In genomic region chr15:26936502-26936901, GRCh38 we compare ENCODE assay signal across 29 cellular contexts. TPM values are rescaled to one million over a fixed set of nuclear protein-coding genes. Genes with fewer than 3 reads are reported as not detected.
A peak's percentile ranks its signal among the peaks of the same experiment; 100 is the strongest.
DNase-seq lines count a peak whose midpoint lies in the region; TF ChIP-seq lines count a peak whose summit lies in the region.
"Had no signal": no experiment of that assay in that cellular context is flagged by ENCODE, and none has a peak within 500 bp of the region (broad histone marks: within the 10 kb centered on the region; RNA-seq: fewer than 3 reads in every experiment).

No MANE protein-coding gene starts in this region.

- no peak for TF ChIP-seq CTCF in chondrocyte (IDR thresholded peaks at IDR 0.05)
- TF ChIP-seq CTCF in neural crest cell (conservative IDR thresholded peaks at IDR 0.05) = no peak

- H3K4me3 Mint-ChIP-seq in chondrocyte (ENCODE audit: unreplicated experiment) (no peak overlapping the region), neural crest cell (no peak overlapping the region)
- H3K4me3 Mint-ChIP-seq: B cell; CD4-positive, alpha-beta memory T cell; CD4-positive, alpha-beta T cell; CD8-positive, alpha-beta memory T cell; CD8-positive, alpha-beta T cell had no signal

- peak; percentile 74 for DNase-seq in chondrocyte (ENCODE audit: low spot score)
- no peak for DNase-seq in neural crest cell (ENCODE audit: low read depth, low spot score)
- DNase-seq in H4 (ENCODE audit: low spot score) = no peak
- DNase-seq in NCI-H345 treated with DMSO at 0.1 percent for 48 hours (lab: John Stamatoyannopoulos, UW; ENCODE audit: unreplicated experiment) = no peak
- DNase-seq: 8988T; ACHN; AML-193; BE2C; C1 segment of cervical spinal cord; Caco-2; Calu3; CD4-positive, alpha-beta memory T cell; CD4-positive, alpha-beta T cell; CD4-positive, CD25-positive, alpha-beta regulatory T cell; CD8-positive, alpha-beta memory T cell; CD8-positive, alpha-beta T cell; COR-L47; DMS 273 treated with DMSO at 0.1 percent for 48 hours; DMS153; DMS53; DMS79; DMS79 treated with DMSO at 0.1 percent for 48 hours; DND-41; EL had no signal

- H3K27ac Mint-ChIP-seq in chondrocyte (ENCODE audit: unreplicated experiment) (no peak overlapping the region), neural crest cell (ENCODE audit: unreplicated experiment) (peak overlapping the region; percentile 23)
- H3K27ac Mint-ChIP-seq: B cell; CD14-positive monocyte; CD4-positive, alpha-beta memory T cell; CD4-positive, alpha-beta T cell; CD4-positive, CD25-positive, alpha-beta regulatory T cell; CD8-positive, alpha-beta memory T cell; CD8-positive, alpha-beta T cell had no signal

- H3K9me3 Mint-ChIP-seq in chondrocyte (ENCODE audit: low read depth) = peaks cover 7% of the 10 kb centered on the region
- H3K9me3 Mint-ChIP-seq in neural crest cell = no peaks in the 10 kb centered on the region

- H3K4me1 Mint-ChIP-seq in chondrocyte (ENCODE audit: low read depth) (no peaks in the 10 kb centered on the region), neural crest cell (no peaks in the 10 kb centered on the region)
- H3K4me1 Mint-ChIP-seq: B cell; CD14-positive monocyte; CD4-positive, alpha-beta memory T cell; CD4-positive, CD25-positive, alpha-beta regulatory T cell; CD8-positive, alpha-beta memory T cell had no signal

- H3K27me3 Mint-ChIP-seq in chondrocyte (ENCODE audit: low read depth) (no peaks in the 10 kb centered on the region), neural crest cell (ENCODE audit: low read depth) (no peaks in the 10 kb centered on the region)
- H3K27me3 Mint-ChIP-seq: B cell; CD4-positive, alpha-beta T cell; CD4-positive, CD25-positive, alpha-beta regulatory T cell; CD8-positive, alpha-beta memory T cell had no signal

- H3K36me3 Mint-ChIP-seq in chondrocyte (ENCODE audit: low read depth) (no peaks in the 10 kb centered on the region), neural crest cell (ENCODE audit: low read depth) (no peaks in the 10 kb centered on the region)
- H3K36me3 Mint-ChIP-seq: CD14-positive monocyte; CD4-positive, alpha-beta memory T cell; CD4-positive, CD25-positive, alpha-beta regulatory T cell; CD8-positive, alpha-beta memory T cell; CD8-positive, alpha-beta T cell had no signal

RNA-seq across cellular contexts. Expression of gene GABRG3, which starts 34.5 kb away (rescaled TPM):
- total RNA-seq in chondrocyte (not detected in 3 replicates), neural crest cell (4.5 and 5.2 TPM in 2 replicates)
- total RNA-seq in H4 (2014; rRNA removed; shearing (Covaris generic)) = 0.02 TPM in 1 of 2 replicates, not detected in the other
- total RNA-seq: A172; A673; B cell; Caco-2; Calu3; CD4-positive, alpha-beta memory T cell; CD4-positive, alpha-beta T cell; CD4-positive, CD25-positive, alpha-beta regulatory T cell; CD8-positive, alpha-beta memory T cell; CD8-positive, alpha-beta T cell; Daoy had no signal
